8 cellular contexts compared by ENCODE assay signal in genomic region chr3:74267583-74268184, GRCh38.
DNase-seq lines count a peak whose midpoint lies in the region; ATAC-seq, FAIRE-seq and TF ChIP-seq lines count a peak whose summit lies in the region.

No MANE protein-coding gene starts in this region.

- H3K4me1 Mint-ChIP-seq in CD8-positive, alpha-beta memory T cell = no peaks in the 10 kb centered on the region

- peak; percentile 38 for FAIRE-seq in GM12892 (lab: Jason Lieb, UNC)

- H3K27me3 ChIP-seq in adrenal gland = no peaks in the 10 kb centered on the region
- H3K27me3 ChIP-seq in hepatocyte = no peaks in the 10 kb centered on the region
- no peaks in the 10 kb centered on the region for H3K27me3 ChIP-seq in tibial artery
- H3K27me3 ChIP-seq in CD8-positive, alpha-beta memory T cell (ENCODE audit: insufficient read depth, low read length, poor library complexity, severe bottlenecking) = no peaks in the 10 kb centered on the region

- H3K79me2 ChIP-seq in hepatocyte = no peaks in the 10 kb centered on the region

- H3K27me3 Mint-ChIP-seq in CD8-positive, alpha-beta memory T cell = no peaks in the 10 kb centered on the region

- CTCF ChIA-PET in CD8-positive, alpha-beta memory T cell (lab: Charles Lee) = no interaction called here

- H3K4me3 Mint-ChIP-seq in CD8-positive, alpha-beta memory T cell = no peak overlapping the region

- H3K9me3 Mint-ChIP-seq in CD8-positive, alpha-beta memory T cell = peaks cover 0 to 29% (median 4%) of the 10 kb centered on the region in 5 donors

- WGBS in adrenal gland, 4 donors = 39 to 44% (median 39%) methylated on average over 14 of the region's 14 CpGs
- 42% methylated on average over 14 of the region's 14 CpGs for whole genome bisulfite sequencing in hepatocyte (ENCODE audit: low lambda C conversion rate, missing lambda C conversion rate)

- H3K27ac Mint-ChIP-seq in CD8-positive, alpha-beta memory T cell = no peak overlapping the region

- no peaks in the 10 kb centered on the region for H4K20me1 ChIP-seq in hepatocyte (ENCODE audit: insufficient read depth, poor library complexity, severe bottlenecking)

- H3K27ac ChIP-seq in adrenal gland (no peak overlapping the region), hepatocyte (no peak overlapping the region), tibial artery (no peak overlapping the region)
- H3K27ac ChIP-seq in CD8-positive, alpha-beta memory T cell (ENCODE audit: low read depth, low read length) = no peak overlapping the region

- POLR2A ChIA-PET in CD8-positive, alpha-beta memory T cell (lab: Charles Lee) = no interaction called here

- no peak for TF ChIP-seq POLR2A in GM12892 (IDR thresholded peaks at IDR 0.05; ENCODE audit: low read depth, low read length)
- TF ChIP-seq POLR2A in adrenal gland (IDR thresholded peaks at IDR 0.05) = no peak

- DNase-seq in AG08396 (ENCODE audit: low spot score) (peak; percentile 21), GM12892 (ENCODE audit: insufficient read length) (no peak), LNCaP clone FGC (ENCODE audit: low read depth) (peak; percentile 46), adrenal gland (peak; percentile 26 to 67 (median 40)), hepatocyte (ENCODE audit: low spot score) (peak; percentile 81), tibial artery (peak in 1 of 2 donors; percentile 24)
- DNase-seq in CD8-positive, alpha-beta memory T cell = no peak

- H3K4me3 ChIP-seq in LNCaP clone FGC (ENCODE audit: low read depth, low read length) (no peak overlapping the region), adrenal gland (no peak overlapping the region), hepatocyte (no peak overlapping the region), tibial artery (no peak overlapping the region)
- H3K4me3 ChIP-seq in CD8-positive, alpha-beta memory T cell (ENCODE audit: low read length) = no peak overlapping the region

- ATAC-seq in GM18502 (IDR thresholded peaks at IDR 0.05; ENCODE audit: poor library complexity, unreplicated experiment) = no peak

- intact Hi-C loops in adrenal gland (cut with DNase I) (no loop called here), tibial artery (cut with DNase I; ENCODE audit: low total_unique reads) (no loop called here)

- no peaks in the 10 kb centered on the region for H3K9me3 ChIP-seq in adrenal gland (replicated peaks in 1 of 3)
- H3K9me3 ChIP-seq in hepatocyte (ENCODE audit: low read depth) = no peaks in the 10 kb centered on the region
- H3K9me3 ChIP-seq in tibial artery = no peaks in the 10 kb centered on the region
- H3K9me3 ChIP-seq in CD8-positive, alpha-beta memory T cell (ENCODE audit: low read length) = no peaks in the 10 kb centered on the region

- H3K36me3 Mint-ChIP-seq in CD8-positive, alpha-beta memory T cell = no peaks in the 10 kb centered on the region

- peak; percentile 75 for TF ChIP-seq CTCF in LNCaP clone FGC (IDR thresholded peaks at IDR 0.05; ENCODE audit: control insufficient read depth, extremely low read depth, insufficient read depth)
- peak; percentile 47 to 76 (median 65) for TF ChIP-seq CTCF in adrenal gland (IDR thresholded peaks at IDR 0.05)
- peak; percentile 79 for TF ChIP-seq CTCF in hepatocyte (IDR thresholded peaks at IDR 0.05; ENCODE audit: poor library complexity)
- TF ChIP-seq CTCF in tibial artery (IDR thresholded peaks at IDR 0.05) = peak; percentile 58 to 75

- H3K36me3 ChIP-seq in adrenal gland (replicated peaks in 1 of 2) (no peaks in the 10 kb centered on the region), hepatocyte (replicated peaks; ENCODE audit: insufficient read depth, low read depth) (no peaks in the 10 kb centered on the region), tibial artery (no peaks in the 10 kb centered on the region)
- H3K36me3 ChIP-seq in CD8-positive, alpha-beta memory T cell (ENCODE audit: insufficient read depth, low read length) = no peaks in the 10 kb centered on the region

- H3K4me1 ChIP-seq in adrenal gland (replicated peaks in 1 of 2) (no peaks in the 10 kb centered on the region), hepatocyte (ENCODE audit: insufficient read depth) (no peaks in the 10 kb centered on the region), tibial artery (no peaks in the 10 kb centered on the region)
- no peaks in the 10 kb centered on the region for H3K4me1 ChIP-seq in CD8-positive, alpha-beta memory T cell (ENCODE audit: insufficient read depth, low read length)

- H3K9me2 ChIP-seq in hepatocyte (replicated peaks; ENCODE audit: insufficient read depth) = no peaks in the 10 kb centered on the region

- no peak overlapping the region for H2AFZ ChIP-seq in hepatocyte

- H3K4me2 ChIP-seq in hepatocyte = no peak overlapping the region

Comparison
In these comparisons a context has a peak if more than half of its experiments do, and no peak if none do; other contexts are left out.
1. DNase-seq: peak in AG08396 (single experiment), LNCaP clone FGC (single experiment), adrenal gland (7 of 7) and hepatocyte (single experiment); none in GM12892 (single experiment) and CD8-positive, alpha-beta memory T cell (0 of 5).
2. Peak in every context shown above with its lines, with median percentiles within 50 percentile points of each other: CTCF ChIP-seq.